14 cellular contexts compared by ENCODE assay signal in the genomic region with DNA sequence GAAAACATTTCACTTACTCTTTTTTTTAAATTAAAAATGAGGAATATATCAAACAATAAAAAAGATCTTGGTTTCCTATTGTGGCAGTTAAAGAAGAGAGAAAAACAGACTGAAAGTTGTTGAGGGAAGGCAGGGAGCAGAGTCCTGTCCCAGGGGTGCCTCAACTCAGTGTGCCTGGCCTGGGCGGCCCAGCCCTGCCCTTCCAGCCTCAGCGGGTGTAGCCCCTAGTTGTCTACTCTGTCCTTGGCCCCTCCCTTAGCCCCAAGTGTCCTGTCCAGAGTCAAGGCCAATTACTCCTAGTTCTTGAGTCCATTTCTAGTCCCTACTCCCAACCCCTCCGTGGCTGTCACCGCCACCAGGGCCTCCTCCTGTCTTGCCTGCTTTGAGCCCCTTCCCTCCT. TPM values are rescaled to one million over a fixed set of nuclear protein-coding genes. Genes with fewer than 3 reads are reported as not detected.
DNase-seq lines count a peak whose midpoint lies in the region; ATAC-seq and TF ChIP-seq lines count a peak whose summit lies in the region.
"Had no signal": no experiment of that assay in that cellular context is flagged by ENCODE, and none has a peak within 500 bp of the region (broad histone marks: within the 10 kb centered on the region; RNA-seq: fewer than 3 reads in every experiment).

No MANE protein-coding gene starts in this region.

- no peak overlapping the region for H3K56ac ChIP-seq in H9 (ENCODE audit: insufficient read length, low read depth, low read length)

- no peak overlapping the region for H3K4me2 ChIP-seq in H9 (ENCODE audit: insufficient read depth, insufficient read length, low read length)
- H3K4me2 ChIP-seq: BLaER1 had no signal

- no peaks in the 10 kb centered on the region for H3K36me3 ChIP-seq in mucosa of descending colon (ENCODE audit: low read depth)
- H3K36me3 ChIP-seq in naive thymus-derived CD4-positive, alpha-beta T cell (ENCODE audit: control insufficient read depth in 2 of 3, insufficient read depth in 3 of 3, low read length in 3 of 3), result no peaks in the 10 kb centered on the region
- H3K36me3 ChIP-seq: BLaER1, Peyer's patch, SJSA1 had no signal

- H3K27me3 ChIP-seq in H9 (ENCODE audit: insufficient read depth, low read length), result no peaks in the 10 kb centered on the region
- H3K27me3 ChIP-seq in naive thymus-derived CD4-positive, alpha-beta T cell (ENCODE audit: control insufficient read depth in 2 of 2, insufficient read depth in 2 of 2, low read length in 2 of 2), result no peaks in the 10 kb centered on the region
- H3K27me3 ChIP-seq: BLaER1, Peyer's patch had no signal

- H3K27me3 Mint-ChIP-seq in H9 (ENCODE audit: low read depth), result peaks cover 2% of the 10 kb centered on the region; the same call in 1 of the 2 replicates
- no peaks in the 10 kb centered on the region for H3K27me3 Mint-ChIP-seq in stimulated activated memory B cell treated with anti-CD40 and anti-IgM and Interleukin-4, amounts not matched to agents 10 μg/mL and 1 μg/mL and 100 μg/mL, for 72 hours
- peaks cover 0 to 36% (median 0%) of the 10 kb centered on the region in 5 donors for H3K27me3 Mint-ChIP-seq in naive thymus-derived CD4-positive, alpha-beta T cell

- no peaks in the 10 kb centered on the region for H3K9me3 ChIP-seq in H9 (ENCODE audit: control insufficient read depth, low read depth, low read length)
- no peaks in the 10 kb centered on the region for H3K9me3 ChIP-seq in mucosa of descending colon
- no peaks in the 10 kb centered on the region for H3K9me3 ChIP-seq in naive thymus-derived CD4-positive, alpha-beta T cell (ENCODE audit: control insufficient read depth in 2 of 3, low read length in 3 of 3)
- H3K9me3 ChIP-seq: BLaER1, Peyer's patch, SJSA1 had no signal

- peak; percentile 59 for ATAC-seq in mucosa of descending colon
- no peak for ATAC-seq in stimulated activated memory B cell treated with anti-CD40 and anti-IgM and Interleukin-4, amounts not matched to agents 10 μg/mL and 1 μg/mL and 100 μg/mL, for 72 hours
- no peak for ATAC-seq in naive thymus-derived CD4-positive, alpha-beta T cell

- POLR2A ChIA-PET in naive thymus-derived CD4-positive, alpha-beta T cell (lab: Charles Lee), result interaction anchor here (0.6 to 1.1 kb wide), 3 partner anchors 21 to 115 kb away, joined by 3 to 4 read pairs (median 3); no protein-coding TSS in a partner anchor

- H3K79me2 ChIP-seq in H9 (ENCODE audit: insufficient read depth, low read length), result no peaks in the 10 kb centered on the region

- no peak overlapping the region for H2BK5ac ChIP-seq in H9 (ENCODE audit: insufficient read length, low read length)

- H3K4ac ChIP-seq in H9 (ENCODE audit: low read depth, low read length), result no peak overlapping the region

- no peaks in the 10 kb centered on the region for H3K23me2 ChIP-seq in H9 (ENCODE audit: insufficient read length, low read depth, low read length, poor library complexity, severe bottlenecking)

- no peak overlapping the region for H2BK12ac ChIP-seq in H9 (ENCODE audit: insufficient read length, low read depth, low read length)

- H3K14ac ChIP-seq in H9 (ENCODE audit: insufficient read depth, low read length), result no peak overlapping the region

- H3K4me1 ChIP-seq in H9 (ENCODE audit: insufficient read depth, low read length) (0 out of 2 replicates have a peak, but pooled peaks cover 4% of the 10 kb centered on the region), mucosa of descending colon (ENCODE audit: low read depth) (peaks cover 6% of the 10 kb centered on the region)
- H3K4me1 ChIP-seq in naive thymus-derived CD4-positive, alpha-beta T cell (ENCODE audit: control insufficient read depth in 2 of 2, insufficient read depth in 2 of 2, low read length in 2 of 2), result peaks cover 7 to 8% of the 10 kb centered on the region in 2 donors
- H3K4me1 ChIP-seq: BLaER1, Peyer's patch had no signal

- H3K18ac ChIP-seq in H9 (ENCODE audit: insufficient read length, low read depth, low read length), result no peak overlapping the region

- no peaks in the 10 kb centered on the region for H3K36me3 Mint-ChIP-seq in H9 (ENCODE audit: insufficient read depth in 1 of 3, low read depth in 3 of 3)
- no peaks in the 10 kb centered on the region for H3K36me3 Mint-ChIP-seq in stimulated activated memory B cell treated with anti-CD40 and anti-IgM and Interleukin-4, amounts not matched to agents 10 μg/mL and 1 μg/mL and 100 μg/mL, for 72 hours
- no peaks in the 10 kb centered on the region for H3K36me3 Mint-ChIP-seq in naive thymus-derived CD4-positive, alpha-beta T cell
- H3K36me3 Mint-ChIP-seq: CD4-positive, alpha-beta memory T cell had no signal

- no peak overlapping the region for H2AFZ ChIP-seq in H9 (ENCODE audit: low read length)

- H3K9ac ChIP-seq in H9 (ENCODE audit: extremely low read depth, insufficient read length, low read length), result no peak overlapping the region
- H3K9ac ChIP-seq: BLaER1 had no signal

- H3T11ph ChIP-seq in H9 (ENCODE audit: low read length), result no peak overlapping the region

- no CpG with 5 or more reads among the region's 4 CpGs for WGBS in H9 (ENCODE audit: extremely low coverage, insufficient read length, low lambda C conversion rate)

- H3K9me3 Mint-ChIP-seq in H9, result no peaks in the 10 kb centered on the region
- no peaks in the 10 kb centered on the region for H3K9me3 Mint-ChIP-seq in stimulated activated memory B cell treated with anti-CD40 and anti-IgM and Interleukin-4, amounts not matched to agents 10 μg/mL and 1 μg/mL and 100 μg/mL, for 72 hours
- no peaks in the 10 kb centered on the region for H3K9me3 Mint-ChIP-seq in naive thymus-derived CD4-positive, alpha-beta T cell
- H3K9me3 Mint-ChIP-seq: CD4-positive, alpha-beta memory T cell had no signal

- no peak overlapping the region for H2BK15ac ChIP-seq in H9 (ENCODE audit: low read depth, low read length)

- H3K27ac Mint-ChIP-seq in H9, result peak overlapping the region in 2 of 3 experiments; percentile 65 to 72; a peak in 4 of 7 replicates
- peak overlapping the region; percentile 72 for H3K27ac Mint-ChIP-seq in stimulated activated memory B cell treated with anti-CD40 and anti-IgM and Interleukin-4, amounts not matched to agents 10 μg/mL and 1 μg/mL and 100 μg/mL, for 72 hours
- peak overlapping the region in 1 of 9 donors; percentile 56 for H3K27ac Mint-ChIP-seq in naive thymus-derived CD4-positive, alpha-beta T cell

- H4K5ac ChIP-seq in H9 (ENCODE audit: insufficient read length, low read depth, low read length), result no peak overlapping the region

- no peaks in the 10 kb centered on the region for H4K20me1 ChIP-seq in H9 (ENCODE audit: control insufficient read depth, insufficient read depth, insufficient read length)
- H4K20me1 ChIP-seq: BLaER1 had no signal

- H2BK120ac ChIP-seq in H9 (ENCODE audit: low read depth, low read length, poor library complexity, severe bottlenecking), result no peak overlapping the region

- no peaks in the 10 kb centered on the region for H3K79me1 ChIP-seq in H9 (ENCODE audit: insufficient read depth, low read depth, low read length, poor library complexity, severe bottlenecking)

- DNase-seq in H9 (no peak), caudate nucleus (lab: John Stamatoyannopoulos, UW) (no peak), mucosa of descending colon (peak in 1 of 3 donors; percentile 27), H4 (ENCODE audit: low spot score) (no peak), NCI-H774 (lab: John Stamatoyannopoulos, UW) (no peak)
- DNase-seq in naive thymus-derived CD4-positive, alpha-beta T cell, result no peak
- DNase-seq: NCI-H1092, NCI-H187 treated with DMSO at 0.1 percent for 48 hours, NCI-H2107 had no signal

- H3K23ac ChIP-seq in H9 (ENCODE audit: insufficient read length, low read depth, low read length), result no peak overlapping the region

- no peak overlapping the region for H2BK20ac ChIP-seq in H9 (ENCODE audit: low read depth, low read length, poor library complexity, severe bottlenecking)

- no peak overlapping the region for H4K8ac ChIP-seq in H9 (replicated peaks; ENCODE audit: insufficient read length, low read depth, low read length)

- CTCF ChIA-PET in naive thymus-derived CD4-positive, alpha-beta T cell (lab: Charles Lee), result interaction anchor here (0.5 to 4.7 kb wide), 23 partner anchors 10 to 138 kb away, joined by 3 to 76 read pairs (median 5); no protein-coding TSS in a partner anchor

- H3K27ac ChIP-seq in H9 (ENCODE audit: insufficient read length, low read depth, low read length), result no peak overlapping the region
- peak overlapping the region; percentile 67 for H3K27ac ChIP-seq in caudate nucleus (ENCODE audit: low read depth, low read length)
- H3K27ac ChIP-seq in naive thymus-derived CD4-positive, alpha-beta T cell (ENCODE audit: low read depth, low read length), result no peak overlapping the region
- H3K27ac ChIP-seq: BLaER1, SJSA1 had no signal

- no peak overlapping the region for H3K4me3 Mint-ChIP-seq in H9
- H3K4me3 Mint-ChIP-seq in stimulated activated memory B cell treated with anti-CD40 and anti-IgM and Interleukin-4, amounts not matched to agents 10 μg/mL and 1 μg/mL and 100 μg/mL, for 72 hours, result no peak overlapping the region
- no peak overlapping the region for H3K4me3 Mint-ChIP-seq in naive thymus-derived CD4-positive, alpha-beta T cell

- no peak overlapping the region for H4K91ac ChIP-seq in H9 (ENCODE audit: insufficient read length, low read depth, low read length)

- H3K4me1 Mint-ChIP-seq in H9, result peaks cover 57 to 59% of the 10 kb centered on the region in 2 experiments
- peaks cover 6% of the 10 kb centered on the region for H3K4me1 Mint-ChIP-seq in stimulated activated memory B cell treated with anti-CD40 and anti-IgM and Interleukin-4, amounts not matched to agents 10 μg/mL and 1 μg/mL and 100 μg/mL, for 72 hours
- peaks cover 8 to 23% (median 16%) of the 10 kb centered on the region in 7 donors for H3K4me1 Mint-ChIP-seq in naive thymus-derived CD4-positive, alpha-beta T cell

- H2AK5ac ChIP-seq in H9 (ENCODE audit: insufficient read length, low read length), result no peak overlapping the region

- H3K4me3 ChIP-seq in mucosa of descending colon, result no peak overlapping the region
- no peak overlapping the region for H3K4me3 ChIP-seq in naive thymus-derived CD4-positive, alpha-beta T cell (ENCODE audit: low read length)
- H3K4me3 ChIP-seq: BLaER1, Peyer's patch, SJSA1 had no signal

- intact Hi-C loops in mucosa of descending colon (cut with DNase I, micrococcal nuclease), result no loop called here
- intact Hi-C loops in naive thymus-derived CD4-positive, alpha-beta T cell (cut with micrococcal nuclease), result loop anchor here (1.0 to 2.0 kb wide), 5 partner anchors 22 to 125 kb away; a partner anchor contains a TSS

- TF ChIP-seq CTCF in H9 (conservative IDR thresholded peaks at IDR 0.05) (no peak), mucosa of descending colon (IDR thresholded peaks at IDR 0.05) (no peak)

RNA-seq across cellular contexts. Expression of a gene that starts 52.5 kb away (rescaled TPM):
- 0.70 and 0.94 TPM in 2 replicates for total RNA-seq in H9 (2021)
- total RNA-seq in mucosa of descending colon, result 10 to 100 TPM; 31.8 to 82.7 (median 62.3) TPM
- total RNA-seq in naive thymus-derived CD4-positive, alpha-beta T cell, result 1 to 10 TPM in 3 of 5 experiments, under 1 TPM in 2; 0.57 to 6.1 (median 1.8) TPM
- polyA plus RNA-seq in naive thymus-derived CD4-positive, alpha-beta T cell, result 1 to 10 TPM in 1 of 2 donors, under 1 TPM in 1; 0.32 to 1.8 TPM
- total RNA-seq in H4 (2014; rRNA removed; shearing (Covaris generic)), result not detected in 2 replicates

Comparison
In these comparisons a context has a peak if more than half of its experiments do, and no peak if none do; other contexts are left out.
1. RNA of a gene that starts 52.5 kb away (total RNA-seq): 31.8 to 82.7 TPM in mucosa of descending colon; 0.57 to 6.1 TPM in naive thymus-derived CD4-positive, alpha-beta T cell, 0.70 to 0.94 TPM in H9 and not detected in H4; every median in the first group is over 4 times any median in the second.
2. intact Hi-C loops: an anchor here in naive thymus-derived CD4-positive, alpha-beta T cell (1.0 to 2.0 kb wide); none called in mucosa of descending colon.